ENCODE assay signal across 10 cellular contexts in the genomic region with DNA sequence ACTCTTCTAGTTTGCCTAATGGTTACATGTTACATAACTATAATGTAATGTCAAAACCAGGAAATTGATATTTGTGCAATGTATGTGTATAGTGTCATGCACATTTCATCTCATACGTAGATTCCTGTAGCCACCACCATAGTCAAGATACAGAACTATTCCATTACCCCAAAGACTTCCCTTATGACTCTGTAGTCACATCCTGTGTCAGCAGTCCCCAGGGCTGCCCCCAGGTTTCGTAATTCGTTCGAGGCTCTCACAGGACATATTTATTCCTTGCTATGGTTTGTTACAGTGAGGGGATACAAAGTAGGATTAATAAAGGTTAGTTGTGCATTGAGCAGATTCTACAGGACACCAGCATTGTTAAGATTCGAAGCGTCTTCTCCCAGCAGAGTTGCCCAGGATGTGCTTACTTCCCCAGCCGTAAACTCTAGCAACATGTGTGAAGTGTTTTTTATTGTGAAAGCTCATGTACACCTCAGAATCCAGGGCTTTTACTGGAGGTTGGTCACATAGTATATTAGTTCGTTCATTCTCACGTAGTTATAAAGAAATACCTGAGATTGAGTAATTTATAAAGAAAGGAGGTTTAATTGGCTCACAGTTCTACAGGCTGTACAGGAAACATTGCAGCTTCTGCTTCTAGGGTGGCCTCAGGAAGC. TPM values are rescaled to one million over a fixed set of nuclear protein-coding genes. Genes with fewer than 3 reads are reported as not detected.
DNase-seq lines count a peak whose midpoint lies in the region; ATAC-seq, FAIRE-seq and TF ChIP-seq lines count a peak whose summit lies in the region.
"Had no signal": no experiment of that assay in that cellular context is flagged by ENCODE, and none has a peak within 500 bp of the region (broad histone marks: within the 10 kb centered on the region; RNA-seq: fewer than 3 reads in every experiment).

No MANE protein-coding gene starts in this region.

- POLR2A ChIA-PET in naive thymus-derived CD4-positive, alpha-beta T cell (lab: Charles Lee), result interaction anchor here (1.0 kb wide), 1 partner anchor 86 kb away, joined by 3 read pairs; no protein-coding TSS in a partner anchor
- POLR2A ChIA-PET in Caco-2 (lab: Charles Lee), result no interaction called here

- no peak overlapping the region for H3K27ac ChIP-seq in naive thymus-derived CD4-positive, alpha-beta T cell (ENCODE audit: low read depth, low read length)
- no peak overlapping the region for H3K27ac ChIP-seq in breast epithelium
- H3K27ac ChIP-seq: GM23248 had no signal

- TF ChIP-seq CTCF in Caco-2 (IDR thresholded peaks at IDR 0.05; ENCODE audit: insufficient read depth in 1 of 2, low read depth in 1 of 2, low read length in 1 of 2, severe bottlenecking in 1 of 2, unreplicated experiment in 1 of 2) (no peak), breast epithelium (IDR thresholded peaks at IDR 0.05) (no peak)

- DNase-seq in SKM-1 (lab: John Stamatoyannopoulos, UW; ENCODE audit: unreplicated experiment) (peak; percentile 81), urothelium cell line (ENCODE audit: low spot score) (no peak), Caco-2 (no peak), breast epithelium (ENCODE audit: low spot score in 2 of 2) (no peak), HT-29 (ENCODE audit: low spot score) (no peak)
- no peak for DNase-seq in naive thymus-derived CD4-positive, alpha-beta T cell
- DNase-seq: GM23248, T-helper 9 cell had no signal

- no peaks in the 10 kb centered on the region for H3K27me3 Mint-ChIP-seq in naive thymus-derived CD4-positive, alpha-beta T cell
- H3K27me3 Mint-ChIP-seq in Caco-2 (ENCODE audit: insufficient read depth, unreplicated experiment), result no peaks in the 10 kb centered on the region

- ATAC-seq in GM18873 (IDR thresholded peaks at IDR 0.05; ENCODE audit: low FRiP score, unreplicated experiment) (peak; percentile 90), HG02759 (IDR thresholded peaks at IDR 0.05; ENCODE audit: unreplicated experiment) (peak; percentile 86)
- peak; percentile 93 for ATAC-seq in naive thymus-derived CD4-positive, alpha-beta T cell

- peak overlapping the region in 2 of 9 donors; percentile 30 to 59 for H3K27ac Mint-ChIP-seq in naive thymus-derived CD4-positive, alpha-beta T cell
- no peak overlapping the region for H3K27ac Mint-ChIP-seq in Caco-2 (ENCODE audit: unreplicated experiment)

- H3K27me3 ChIP-seq in naive thymus-derived CD4-positive, alpha-beta T cell (ENCODE audit: control insufficient read depth in 2 of 2, insufficient read depth in 2 of 2, low read length in 2 of 2), result no peaks in the 10 kb centered on the region
- H3K27me3 ChIP-seq in Caco-2 (replicated peaks; ENCODE audit: control insufficient read depth, insufficient read depth, low read length) (no peaks in the 10 kb centered on the region), breast epithelium (no peaks in the 10 kb centered on the region)

- peak overlapping the region in 1 of 10 donors; percentile 9 for H3K4me3 Mint-ChIP-seq in naive thymus-derived CD4-positive, alpha-beta T cell
- H3K4me3 Mint-ChIP-seq in Caco-2 (ENCODE audit: unreplicated experiment), result no peak overlapping the region

- no peak overlapping the region for H3K4me3 ChIP-seq in naive thymus-derived CD4-positive, alpha-beta T cell (ENCODE audit: low read length)
- no peak overlapping the region for H3K4me3 ChIP-seq in Caco-2 (ENCODE audit: low read depth, low read length)
- H3K4me3 ChIP-seq in breast epithelium, result no peak overlapping the region
- H3K4me3 ChIP-seq: GM23248 had no signal

- H3K4me1 Mint-ChIP-seq in naive thymus-derived CD4-positive, alpha-beta T cell, result peaks cover 20 to 44% (median 32%) of the 10 kb centered on the region in 7 donors
- H3K4me1 Mint-ChIP-seq in Caco-2 (ENCODE audit: low read depth, unreplicated experiment), result no peaks in the 10 kb centered on the region

- TF ChIP-seq POLR2A in breast epithelium (IDR thresholded peaks at IDR 0.05), result no peak

- peaks cover 0 to 8% (median 5%) of the 10 kb centered on the region in 11 donors for H3K9me3 Mint-ChIP-seq in naive thymus-derived CD4-positive, alpha-beta T cell
- H3K9me3 Mint-ChIP-seq in Caco-2 (ENCODE audit: unreplicated experiment), result peaks cover 10% of the 10 kb centered on the region

- no peaks in the 10 kb centered on the region for H3K4me1 ChIP-seq in naive thymus-derived CD4-positive, alpha-beta T cell (ENCODE audit: control insufficient read depth in 2 of 2, insufficient read depth in 2 of 2, low read length in 2 of 2)
- H3K4me1 ChIP-seq in Caco-2 (no peaks in the 10 kb centered on the region), breast epithelium (no peaks in the 10 kb centered on the region)

- H3K9me3 ChIP-seq in naive thymus-derived CD4-positive, alpha-beta T cell (ENCODE audit: control insufficient read depth in 2 of 3, low read length in 3 of 3), result no peaks in the 10 kb centered on the region
- no peaks in the 10 kb centered on the region for H3K9me3 ChIP-seq in Caco-2
- no peaks in the 10 kb centered on the region for H3K9me3 ChIP-seq in breast epithelium

- no peak for FAIRE-seq in urothelium cell line (lab: Jason Lieb, UNC)

- no TSS peak for BruUV-seq in Caco-2 (replicated peaks; lab: Mats Ljungman, UMichigan)

- intact Hi-C loops in naive thymus-derived CD4-positive, alpha-beta T cell (cut with micrococcal nuclease), result no loop called here
- intact Hi-C loops in Caco-2 (cut with micrococcal nuclease; ENCODE audit: unreplicated experiment) (no loop called here), breast epithelium (cut with DNase I; ENCODE audit: low total_unique reads) (no loop called here)

- H3K36me3 ChIP-seq in naive thymus-derived CD4-positive, alpha-beta T cell (ENCODE audit: control insufficient read depth in 2 of 3, insufficient read depth in 3 of 3, low read length in 3 of 3), result no peaks in the 10 kb centered on the region
- H3K36me3 ChIP-seq in Caco-2 (ENCODE audit: control insufficient read depth, insufficient read depth, low read length), result no peaks in the 10 kb centered on the region
- H3K36me3 ChIP-seq in breast epithelium, result no peaks in the 10 kb centered on the region

- H3K36me3 Mint-ChIP-seq in naive thymus-derived CD4-positive, alpha-beta T cell, result peaks cover 8 to 33% (median 13%) of the 10 kb centered on the region in 5 donors
- H3K36me3 Mint-ChIP-seq in Caco-2 (ENCODE audit: insufficient read depth, unreplicated experiment), result peaks cover 23% of the 10 kb centered on the region

- CTCF ChIA-PET in naive thymus-derived CD4-positive, alpha-beta T cell (lab: Charles Lee), result no interaction called here
- CTCF ChIA-PET in Caco-2 (lab: Charles Lee), result no interaction called here

RNA-seq across cellular contexts. Expression of gene RABGEF1, which starts 18.6 kb away (rescaled TPM):
- total RNA-seq in naive thymus-derived CD4-positive, alpha-beta T cell, result 10 to 100 TPM; 20.7 to 35.7 (median 22.2) TPM
- polyA plus RNA-seq in naive thymus-derived CD4-positive, alpha-beta T cell, result 10 to 100 TPM; 20.5 to 21.1 TPM
- total RNA-seq in Caco-2 (2022), result 20.3 and 21.2 TPM in 2 replicates
- total RNA-seq in breast epithelium, result 10 to 100 TPM; 33.4 to 44.9 (median 34.9) TPM
- total RNA-seq in HT-29 (2014; rRNA removed; shearing (Covaris generic)), result 17.1 and 23.9 TPM in 2 replicates
